In genomic region chr9:109001275-109001676, GRCh38 we compare ENCODE assay signal across 10 cellular contexts. TPM values are rescaled to one million over a fixed set of nuclear protein-coding genes. Genes with fewer than 3 reads are reported as not detected.
A peak's percentile ranks its signal among the peaks of the same experiment; 100 is the strongest.
DNase-seq lines count a peak whose midpoint lies in the region; ATAC-seq and FAIRE-seq lines count a peak whose summit lies in the region.
"Had no signal": no experiment of that assay in that cellular context is flagged by ENCODE, and none has a peak within 500 bp of the region (broad histone marks: within the 10 kb centered on the region; RNA-seq: fewer than 3 reads in every experiment).

No MANE protein-coding gene starts in this region.

- H3K4me2 ChIP-seq in GM23248 (ENCODE audit: unreplicated experiment), result peak overlapping the region; percentile 16

- peak; percentile 92 for DNase-seq in GM23248
- peak; percentile 88 for DNase-seq in RPMI7951 (ENCODE audit: low read depth)
- peak; percentile 5 for DNase-seq in small intestine
- no peak for DNase-seq in NCI-H187 (lab: John Stamatoyannopoulos, UW)
- DNase-seq in activated CD4-positive, alpha-beta T cell treated with anti-CD3 and anti-CD28 coated beads, Interleukin-2, amount 50 U/mL, for 4 hours, result no peak
- DNase-seq in stimulated activated CD4-positive, alpha-beta T cell treated with anti-CD3 and anti-CD28 coated beads, Interleukin-4, amount 100 ng/mL, for 4 hours, result no peak
- DNase-seq: activated naive CD4-positive, alpha-beta T cell treated with Interleukin-2 at 50 U/mL for 16 hours; NCI-H1436 treated with DMSO at 0.1 percent for 48 hours had no signal

- WGBS in GM23248 (ENCODE audit: low coverage in 1 of 2, low lambda C conversion rate in 2 of 2, missing lambda C conversion rate in 2 of 2), 2 experiments, result 0 to 2% methylated on average over 1 of the region's 1 CpG
- 83 to 94% (median 87%) methylated on average over 1 of the region's 1 CpG for WGBS in small intestine, 3 donors

- H3K4me3 ChIP-seq in GM23248, result no peak overlapping the region
- H3K4me3 ChIP-seq in small intestine (ENCODE audit: low read depth in 1 of 2, low read length in 2 of 2), result no peak overlapping the region

- H3K36me3 ChIP-seq in GM23248 (ENCODE audit: low read depth) (peaks cover 7% of the 10 kb centered on the region; the same call in 1 of the 2 replicates), small intestine (ENCODE audit: control insufficient read depth in 2 of 2, insufficient read depth in 2 of 2, low read length in 2 of 2) (no peaks in the 10 kb centered on the region)

- H3K9me3 ChIP-seq in GM23248 (ENCODE audit: low read depth), result no peaks in the 10 kb centered on the region
- H3K9me3 ChIP-seq in small intestine (ENCODE audit: control insufficient read depth, low read depth), result no peaks in the 10 kb centered on the region

- in situ Hi-C loops in GM23248 (cut with MboI), result no loop called here

- H4K20me1 ChIP-seq in GM23248 (ENCODE audit: insufficient read depth), result 0 out of 2 replicates have a peak, but pooled peaks cover 10% of the 10 kb centered on the region

- no peak for FAIRE-seq in small intestine (lab: Jason Lieb, UNC)

- no peak overlapping the region for H3K9ac ChIP-seq in GM23248

- no peak overlapping the region for H2AFZ ChIP-seq in GM23248

- peak overlapping the region; percentile 29 for H3K27ac ChIP-seq in GM23248
- H3K27ac ChIP-seq in small intestine (ENCODE audit: low read depth in 1 of 2, low read length in 1 of 2), result no peak overlapping the region
- H3K27ac ChIP-seq: VCaP had no signal

- H3K9me2 ChIP-seq in GM23248 (ENCODE audit: insufficient read depth), result no peaks in the 10 kb centered on the region; the same call in 1 of the 2 replicates

- H3K79me2 ChIP-seq in GM23248 (ENCODE audit: insufficient read depth), result peaks cover 88% of the 10 kb centered on the region

- H3K4me1 ChIP-seq in GM23248 (ENCODE audit: insufficient read depth), result peaks cover 4% of the 10 kb centered on the region
- H3K4me1 ChIP-seq in small intestine (ENCODE audit: control insufficient read depth in 2 of 2, insufficient read depth in 1 of 2, low read depth in 1 of 2, low read length in 1 of 2), result peaks cover 0 to 2% of the 10 kb centered on the region in 2 donors

- peak; percentile 22 for ATAC-seq in esophagus mucosa

- peaks cover 20% of the 10 kb centered on the region for H3F3A ChIP-seq in GM23248 (ENCODE audit: insufficient read depth)

- H3K27me3 ChIP-seq in GM23248 (replicated peaks; ENCODE audit: insufficient read depth) (no peaks in the 10 kb centered on the region), small intestine (ENCODE audit: control insufficient read depth in 2 of 2, insufficient read depth in 2 of 2, low read length in 2 of 2) (no peaks in the 10 kb centered on the region)

RNA-seq across cellular contexts. Expression of gene CTNNAL1, which starts 12.0 kb away (rescaled TPM):
- 97.9 and 103 TPM in 2 replicates for total RNA-seq in GM23248 (2014; rRNA removed; shearing (Covaris generic))
- polyA plus RNA-seq in GM23248 (2016; fragmentation: Nextera tagmentation; extraction: Ambion mirVana) (111 and 119 TPM in 2 replicates), small intestine (10 to 100 TPM in 2 of 3 donors, 1 to 10 TPM in 1; 7.8 to 26.6 (median 23.5) TPM)
- total RNA-seq in RPMI7951 (2014; rRNA removed; shearing (Covaris generic)), result 114 and 136 TPM in 2 replicates
- 8.8 TPM for total RNA-seq in esophagus mucosa

Comparison
In these comparisons a context has a peak if more than half of its experiments do, and no peak if none do; other contexts are left out.
1. DNase-seq: peak in GM23248 (single experiment), RPMI7951 (single experiment) and small intestine (single experiment); none in NCI-H187 (0 of 2), activated CD4-positive, alpha-beta T cell treated with anti-CD3 and anti-CD28 coated beads, Interleukin-2, amount 50 U/mL, for 4 hours (0 of 2) and stimulated activated CD4-positive, alpha-beta T cell treated with anti-CD3 and anti-CD28 coated beads, Interleukin-4, amount 100 ng/mL, for 4 hours (0 of 2).
2. RNA of gene CTNNAL1, which starts 12.0 kb away (total RNA-seq): 114 to 136 TPM in RPMI7951 and 97.9 to 103 TPM in GM23248; 8.8 TPM in esophagus mucosa (single experiment); every median in the first group is over 10 times any median in the second.